Comparison of ENCODE assay signal across 9 cellular contexts in genomic region chr2:88919087-88919738, GRCh38.
DNase-seq lines count a peak whose midpoint lies in the region; ATAC-seq, FAIRE-seq and TF ChIP-seq lines count a peak whose summit lies in the region.
"Had no signal": no experiment of that assay in that cellular context is flagged by ENCODE, and none has a peak within 500 bp of the region (broad histone marks: within the 10 kb centered on the region; RNA-seq: fewer than 3 reads in every experiment).

No MANE protein-coding gene starts in this region.

- TF ChIP-seq CTCF in bronchial epithelial cell (IDR thresholded peaks at IDR 0.05; ENCODE audit: insufficient read depth, low read length, severe bottlenecking) (peak; percentile 42), neural progenitor cell (IDR thresholded peaks at IDR 0.05) (no peak)

- no peak overlapping the region for H3K4me2 ChIP-seq in neural progenitor cell

- H4K20me1 ChIP-seq in neural progenitor cell (ENCODE audit: low read depth): no peaks in the 10 kb centered on the region

- H3K4me1 ChIP-seq in neural progenitor cell: no peaks in the 10 kb centered on the region

- H3K27me3 Mint-ChIP-seq in naive B cell: no peaks in the 10 kb centered on the region
- H3K27me3 Mint-ChIP-seq in neural progenitor cell (ENCODE audit: insufficient read depth, low read depth): no peaks in the 10 kb centered on the region

- DNase-seq in DMS53 treated with DMSO at 0.1 percent for 48 hours (lab: John Stamatoyannopoulos, UW; ENCODE audit: unreplicated experiment) (peak; percentile 48), KBM-7 (peak; percentile 42), bronchial epithelial cell (ENCODE audit: low read depth) (peak; percentile 21), naive B cell (peak; percentile 11), amniotic stem cell (lab: John Stamatoyannopoulos, UW) (no peak), neural progenitor cell (ENCODE audit: low spot score) (no peak)

- H3K9me3 Mint-ChIP-seq in naive B cell (no peaks in the 10 kb centered on the region), neural progenitor cell (peaks cover 3% of the 10 kb centered on the region)
- H3K9me3 Mint-ChIP-seq: T-helper 1 cell treated with Interleukin-12 subunit alpha and Interleukin-12 subunit beta and Interleukin-4 antibody, amounts not matched to agents 30 μg/mL and 1 μg/mL, for 36 hours had no signal

- H2AFZ ChIP-seq in neural progenitor cell (replicated peaks): no peak overlapping the region

- peaks cover 0 to 7% (median 5%) of the 10 kb centered on the region in 3 donors for H3K4me1 Mint-ChIP-seq in naive B cell
- H3K4me1 Mint-ChIP-seq in neural progenitor cell: no peaks in the 10 kb centered on the region

- H3K36me3 Mint-ChIP-seq in naive B cell: no peaks in the 10 kb centered on the region
- H3K36me3 Mint-ChIP-seq in neural progenitor cell: no peaks in the 10 kb centered on the region

- no peak overlapping the region for H3K27ac Mint-ChIP-seq in naive B cell
- H3K27ac Mint-ChIP-seq in neural progenitor cell: no peak overlapping the region
- H3K27ac Mint-ChIP-seq: T-helper 1 cell treated with Interleukin-12 subunit alpha and Interleukin-12 subunit beta and Interleukin-4 antibody, amounts not matched to agents 30 μg/mL and 1 μg/mL, for 36 hours had no signal

- no peak overlapping the region for H3K27ac ChIP-seq in neural progenitor cell

- H3K4me3 ChIP-seq in bronchial epithelial cell (ENCODE audit: low read depth, low read length) (no peak overlapping the region), neural progenitor cell (no peak overlapping the region)

- ATAC-seq in naive B cell (ENCODE audit: low read depth in 2 of 2) (no peak), GM18502 (IDR thresholded peaks at IDR 0.05; ENCODE audit: poor library complexity, unreplicated experiment) (no peak), GM19035 (IDR thresholded peaks at IDR 0.05; ENCODE audit: unreplicated experiment) (no peak)

- H3K79me2 ChIP-seq in neural progenitor cell (ENCODE audit: low read depth): no peaks in the 10 kb centered on the region

- in situ Hi-C loops in KBM-7 (cut with MboI; ENCODE audit: low pct_unique_long_range_greater_than_20kb, low sequenced_read_pairs): no loop called here

- H3K4me3 Mint-ChIP-seq in naive B cell: no peak overlapping the region
- H3K4me3 Mint-ChIP-seq in neural progenitor cell: no peak overlapping the region
- H3K4me3 Mint-ChIP-seq: T-helper 1 cell treated with Interleukin-12 subunit alpha and Interleukin-12 subunit beta and Interleukin-4 antibody, amounts not matched to agents 30 μg/mL and 1 μg/mL, for 36 hours had no signal

- H3K9me3 ChIP-seq in neural progenitor cell (ENCODE audit: low read depth): peaks cover 35% of the 10 kb centered on the region

- no peak for FAIRE-seq in bronchial epithelial cell (lab: Jason Lieb, UNC)

- H3K27me3 ChIP-seq in bronchial epithelial cell (ENCODE audit: control insufficient read depth, insufficient read depth, low read length) (no peaks in the 10 kb centered on the region), neural progenitor cell (no peaks in the 10 kb centered on the region)

- no peaks in the 10 kb centered on the region for H3F3A ChIP-seq in neural progenitor cell (ENCODE audit: low read depth)

- H3K9ac ChIP-seq in neural progenitor cell: no peak overlapping the region

- H3K36me3 ChIP-seq in bronchial epithelial cell (ENCODE audit: control insufficient read depth, insufficient read depth, low read length) (no peaks in the 10 kb centered on the region), neural progenitor cell (no peaks in the 10 kb centered on the region)

Comparison
In these comparisons a context has a peak if more than half of its experiments do, and no peak if none do; other contexts are left out.
1. DNase-seq: peak in DMS53 treated with DMSO at 0.1 percent for 48 hours (single experiment), KBM-7 (single experiment), bronchial epithelial cell (single experiment) and naive B cell (single experiment); none in amniotic stem cell (single experiment) and neural progenitor cell (single experiment).